Comparison of ENCODE assay signal across 8 cellular contexts in the genomic region with DNA sequence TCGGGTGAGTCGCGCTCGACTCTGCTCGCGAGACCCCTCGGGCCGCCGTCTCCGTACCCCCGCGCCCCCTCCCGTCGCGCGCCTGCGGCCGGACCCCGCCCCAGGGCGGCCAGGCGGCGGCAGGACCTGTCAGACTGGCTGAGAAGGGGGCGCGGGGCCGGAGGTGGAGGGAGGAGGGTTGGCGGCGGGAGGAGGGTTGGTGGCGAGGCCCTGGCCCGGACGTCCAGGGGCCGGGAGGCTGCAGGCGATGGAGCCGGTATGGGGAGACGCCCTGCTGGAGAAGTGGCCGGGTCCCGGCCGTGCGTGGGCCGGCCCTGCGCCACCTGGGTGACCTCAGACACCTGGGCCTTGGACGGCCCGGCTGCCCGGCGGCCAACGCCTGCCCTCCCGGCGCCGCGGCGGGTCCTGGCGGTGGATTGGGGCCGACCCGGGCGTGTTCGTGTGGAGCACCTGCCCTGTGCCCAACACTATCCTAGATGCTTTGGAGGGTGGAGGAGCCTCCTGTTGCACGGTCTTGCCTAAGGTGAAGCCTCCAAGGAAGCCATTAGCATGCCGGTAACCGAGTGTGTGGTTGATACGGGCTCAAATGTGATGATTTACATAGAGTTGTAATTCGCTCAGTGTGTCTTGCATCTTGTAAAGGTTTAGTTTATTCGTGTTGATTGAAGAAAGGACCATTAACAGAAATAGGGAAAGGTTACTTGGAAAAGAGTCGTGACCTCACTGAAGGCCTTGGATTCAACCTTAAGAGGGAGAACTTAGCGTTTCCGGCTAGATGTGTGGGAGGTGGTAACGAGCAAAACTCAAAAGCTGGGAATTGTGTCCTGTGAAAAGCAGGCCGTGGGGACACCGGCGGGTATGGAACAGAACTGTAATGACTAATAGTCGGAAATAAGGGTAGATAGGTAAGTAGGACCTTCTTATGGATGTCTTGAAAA. TPM values are rescaled to one million over a fixed set of nuclear protein-coding genes. Genes with fewer than 3 reads are reported as not detected.
DNase-seq lines count a peak whose midpoint lies in the region; ATAC-seq, FAIRE-seq and TF ChIP-seq lines count a peak whose summit lies in the region.
"Had no signal": no experiment of that assay in that cellular context is flagged by ENCODE, and none has a peak within 500 bp of the region (broad histone marks: within the 10 kb centered on the region; RNA-seq: fewer than 3 reads in every experiment).

No MANE protein-coding gene starts in this region.

- intact Hi-C loops in K562 (cut with micrococcal nuclease) = loop anchor here (2.0 to 5.0 kb wide), 2 partner anchors 14 to 400 kb away; no protein-coding TSS in a partner anchor

- H3K27me3 ChIP-seq in K562 (ENCODE audit: control insufficient read depth in 2 of 2, insufficient read depth in 2 of 2, low read length in 2 of 2) (no peaks in the 10 kb centered on the region), keratinocyte (ENCODE audit: control insufficient read depth, extremely low read depth, insufficient read depth, low read length) (no peaks in the 10 kb centered on the region)

- H3K79me2 ChIP-seq in K562 (ENCODE audit: control insufficient read depth, insufficient read depth, low read length) (peaks cover 70% of the 10 kb centered on the region), keratinocyte (ENCODE audit: control insufficient read depth, insufficient read depth, low read length) (peaks cover 58% of the 10 kb centered on the region)

- H3K4me3 ChIP-seq in K562 = peak overlapping the region; percentile 84
- peak overlapping the region; percentile 78 to 98 (median 88) for H3K4me3 ChIP-seq in keratinocyte (ENCODE audit: control insufficient read depth in 2 of 3, extremely low read depth in 1 of 3, insufficient read depth in 2 of 3, low read depth in 1 of 3, low read length in 3 of 3)

- H3K9me1 ChIP-seq in K562 (ENCODE audit: control insufficient read depth, insufficient read depth, low read length) = peaks cover 6% of the 10 kb centered on the region
- peaks cover 12% of the 10 kb centered on the region for H3K9me1 ChIP-seq in keratinocyte (ENCODE audit: control insufficient read depth, extremely low read depth, insufficient read depth, low read length)

- no peak for TF ChIP-seq RAD21 in K562 (CRISPR knock-in tag; conservative IDR thresholded peaks at IDR 0.05 in 1 of 2, IDR thresholded peaks at IDR 0.05 in 1 of 2)

- peak; percentile 86 for DNase-seq in RKO (ENCODE audit: low spot score)
- DNase-seq in K562 (ENCODE audit: extremely low read depth in 1 of 4, low spot score in 3 of 4) = peak in 3 of 4 experiments; percentile 60 to 88 (median 88)
- no peak for DNase-seq in keratinocyte (ENCODE audit: low read depth, low spot score)
- DNase-seq in stimulated activated CD4-positive, alpha-beta T cell treated with anti-CD3 and anti-CD28 coated beads, Interleukin-4, amount 100 ng/mL, for 24 hours = peak; percentile 40
- DNase-seq in superior temporal gyrus (ENCODE audit: extremely low spot score) = no peak

- H3K4me1 ChIP-seq in K562 (replicated peaks in 1 of 2; ENCODE audit: control insufficient read depth in 2 of 2, insufficient read depth in 2 of 2, low read length in 2 of 2) = peaks cover 25 to 44% of the 10 kb centered on the region in 2 experiments
- H3K4me1 ChIP-seq in keratinocyte (ENCODE audit: control insufficient read depth, extremely low read depth, insufficient read depth, low read length) = peaks cover 42% of the 10 kb centered on the region

- WGBS in K562 (ENCODE audit: insufficient coverage, low coverage, missing lambda C conversion rate) = under 1% methylated on average over 66 of the region's 69 CpGs

- peak overlapping the region; percentile 88 for H3K4me2 ChIP-seq in K562 (ENCODE audit: insufficient read depth, low read length)
- peak overlapping the region; percentile 96 for H3K4me2 ChIP-seq in keratinocyte (ENCODE audit: control insufficient read depth, extremely low read depth, insufficient read depth, low read depth, low read length)

- no peak for TF ChIP-seq EP300 in K562 (IDR thresholded peaks at IDR 0.05; ENCODE audit: low read length)

- H3K36me3 ChIP-seq in K562 (ENCODE audit: control insufficient read depth, insufficient read depth, low read length) = peaks cover 25% of the 10 kb centered on the region
- H3K36me3 ChIP-seq in keratinocyte (ENCODE audit: control insufficient read depth in 2 of 2, extremely low read depth in 1 of 2, insufficient read depth in 2 of 2, low read length in 2 of 2) = peaks cover 4 to 20% of the 10 kb centered on the region in 2 experiments

- in situ Hi-C loops in K562 (cut with MboI) = no loop called here

- peaks cover 49% of the 10 kb centered on the region for H4K20me1 ChIP-seq in K562 (replicated peaks; ENCODE audit: control insufficient read depth, insufficient read depth, low read length)
- peaks cover 42% of the 10 kb centered on the region for H4K20me1 ChIP-seq in keratinocyte (ENCODE audit: control insufficient read depth, extremely low read depth, insufficient read depth, low read length)

- POLR2A ChIA-PET in K562 (lab: Yijun Ruan, JAX) = interaction anchor here (0.7 to 3.5 kb wide), 12 partner anchors 8 to 402 kb away, joined by 3 to 26 read pairs (median 4); a partner anchor contains a TSS

- CTCF ChIA-PET in K562 (lab: Yijun Ruan, JAX; ENCODE audit: low intra/inter-chr PET ratio) = no interaction called here

- BruUV-seq in K562 (replicated peaks; lab: Mats Ljungman, UMichigan) = no TSS peak

- TF ChIP-seq CTCF in K562 (IDR thresholded peaks at IDR 0.05 in 2 of 3, conservative IDR thresholded peaks at IDR 0.05 in 1 of 3; ENCODE audit: insufficient read depth in 2 of 3, low read depth in 1 of 3, low read length in 3 of 3) = 0 out of 6 replicates have a peak, but pooled peaks of 1 of the 3 experiments have one; percentile 2
- no peak for TF ChIP-seq CTCF in keratinocyte (optimal IDR thresholded peaks at IDR 0.05 in 1 of 3, IDR thresholded peaks at IDR 0.05 in 1 of 3, conservative IDR thresholded peaks at IDR 0.05 in 1 of 3; ENCODE audit: extremely low read depth in 1 of 3, insufficient read depth in 2 of 3, low read length in 3 of 3)

- FAIRE-seq in K562 (lab: Jason Lieb, UNC) (peak; percentile 15), keratinocyte (lab: Jason Lieb, UNC) (no peak)
- FAIRE-seq: colon had no signal

- H3K27ac ChIP-seq in K562 (ENCODE audit: extremely low read depth, low read depth, low read length) (peak overlapping the region; percentile 97), keratinocyte (ENCODE audit: control insufficient read depth, insufficient read depth, low read length) (peak overlapping the region; percentile 96)

- peak overlapping the region; percentile 86 to 97 for H3K9ac ChIP-seq in K562 (ENCODE audit: insufficient read depth in 1 of 2, low read depth in 2 of 2, low read length in 2 of 2)
- H3K9ac ChIP-seq in keratinocyte (ENCODE audit: control insufficient read depth, extremely low read depth, insufficient read depth, low read length) = peak overlapping the region; percentile 98

- no peak for TF ChIP-seq POLR2A in K562 (conservative IDR thresholded peaks at IDR 0.05)

- dilution Hi-C loops in keratinocyte (cut with MboI; ENCODE audit: extremely low pct_ligation_motif_present, low sequenced_read_pairs) = no loop called here

- no peaks in the 10 kb centered on the region for H3K9me3 ChIP-seq in K562 (replicated peaks; ENCODE audit: control insufficient read depth, insufficient read depth, low read depth, low read length)
- H3K9me3 ChIP-seq in keratinocyte (ENCODE audit: control insufficient read depth, low read depth, low read length) = no peaks in the 10 kb centered on the region

- peak; percentile 38 for ATAC-seq in GM18867 (IDR thresholded peaks at IDR 0.05; ENCODE audit: unreplicated experiment)
- ATAC-seq in HG02884 (IDR thresholded peaks at IDR 0.05; ENCODE audit: unreplicated experiment) = peak; percentile 29
- ATAC-seq in K562 = peak; percentile 57

- H2AFZ ChIP-seq in K562 (ENCODE audit: low read depth, low read length) (peak overlapping the region; percentile 96), keratinocyte (ENCODE audit: control insufficient read depth, low read length) (no peak overlapping the region)

RNA-seq across cellular contexts. Expression of a gene that starts 0.6 kb away (rescaled TPM):
- 18.4 and 30.7 TPM in 2 replicates for total RNA-seq in K562 (2011; cell fraction: chromatin; rRNA removed; ENCODE audit: low replicate concordance)
- total RNA-seq in K562 (2011; cell fraction: nucleolus; rRNA removed) = 35.7 and 36.0 TPM in 2 replicates
- 40.3 and 46.9 TPM in 2 replicates for total RNA-seq in K562 (2011; cell fraction: nucleoplasm; rRNA removed)
- 220 and 238 TPM in 2 replicates for total RNA-seq in K562 (2014; rRNA removed)
- 478 and 512 TPM in 2 replicates for total RNA-seq in K562 (2014; rRNA removed; fragmentation: Illumina TruSeq; extraction: Trizol)
- 357 and 396 TPM in 2 replicates for total RNA-seq in K562 (2015; rRNA removed; fragmentation: Illumina TruSeq; extraction: Trizol)
- 242 and 256 TPM in 2 replicates for total RNA-seq in K562 (2021)
- 531 and 554 TPM in 2 replicates for polyA plus RNA-seq in K562 (2011; rRNA removed)
- 196 and 355 TPM in 2 replicates for polyA plus RNA-seq in K562 (2011; cell fraction: cytosol; rRNA removed)
- polyA plus RNA-seq in K562 (2011; cell fraction: nucleus; rRNA removed) = 72.1 and 160 TPM in 2 replicates
- 338 and 426 TPM in 2 replicates for polyA plus RNA-seq in K562 (2012)
- polyA plus RNA-seq in K562 (2014; fragmentation: Illumina TruSeq; extraction: Trizol) = 451 and 463 TPM in 2 replicates
- 100 to 1,000 TPM; 913 to 995 TPM for polyA plus RNA-seq in K562 (2014; fragmentation: Nextera tagmentation; extraction: Ambion mirVana)
- polyA plus RNA-seq in K562 (2014; rRNA removed) = 270 and 274 TPM in 2 replicates
- 343 and 432 TPM in 2 replicates for polyA minus RNA-seq in K562 (2011; rRNA and poly(A)+ RNA removed)
- polyA minus RNA-seq in K562 (2011; cell fraction: cytosol; rRNA and poly(A)+ RNA removed) = 128 and 163 TPM in 2 replicates
- polyA minus RNA-seq in K562 (2011; cell fraction: nucleus; rRNA and poly(A)+ RNA removed) = 25.4 and 59.0 TPM in 2 replicates
- 946 to 1,224 TPM (median 993 TPM) in 3 replicates for polyA plus RNA-seq in keratinocyte
- 428 TPM for polyA plus RNA-seq in keratinocyte (2011; ENCODE audit: low read depth)
- polyA plus RNA-seq in keratinocyte (2011; cell fraction: cytosol; rRNA removed) = 856 and 1,649 TPM in 2 replicates
- polyA plus RNA-seq in keratinocyte (2011; cell fraction: nucleus; rRNA removed) = 528 and 542 TPM in 2 replicates
- 739 and 761 TPM in 2 replicates for polyA plus RNA-seq in keratinocyte (2012; ENCODE audit: low replicate concordance)
- polyA minus RNA-seq in keratinocyte = 206 to 467 TPM (median 416 TPM) in 3 replicates
- polyA minus RNA-seq in keratinocyte (2011; cell fraction: cytosol; rRNA and poly(A)+ RNA removed) = 587 TPM
- 138 and 172 TPM in 2 replicates for polyA minus RNA-seq in keratinocyte (2011; cell fraction: nucleus; rRNA and poly(A)+ RNA removed)

RNA-seq across cellular contexts. Expression of a gene that starts 14.9 kb away (rescaled TPM):
- total RNA-seq in K562 (2011; cell fraction: chromatin; rRNA removed; ENCODE audit: low replicate concordance) = 123 and 212 TPM in 2 replicates
- 138 and 168 TPM in 2 replicates for total RNA-seq in K562 (2011; cell fraction: nucleolus; rRNA removed)
- total RNA-seq in K562 (2011; cell fraction: nucleoplasm; rRNA removed) = 206 and 258 TPM in 2 replicates
- total RNA-seq in K562 (2014; rRNA removed) = 426 and 468 TPM in 2 replicates
- total RNA-seq in K562 (2014; rRNA removed; fragmentation: Illumina TruSeq; extraction: Trizol) = 562 and 622 TPM in 2 replicates
- 508 and 559 TPM in 2 replicates for total RNA-seq in K562 (2015; rRNA removed; fragmentation: Illumina TruSeq; extraction: Trizol)
- 308 TPM in 2 replicates for total RNA-seq in K562 (2021)
- 714 and 790 TPM in 2 replicates for polyA plus RNA-seq in K562 (2011; rRNA removed)
- 163 and 438 TPM in 2 replicates for polyA plus RNA-seq in K562 (2011; cell fraction: cytosol; rRNA removed)
- polyA plus RNA-seq in K562 (2011; cell fraction: nucleus; rRNA removed) = 127 and 293 TPM in 2 replicates
- 525 and 687 TPM in 2 replicates for polyA plus RNA-seq in K562 (2012)
- polyA plus RNA-seq in K562 (2014; fragmentation: Illumina TruSeq; extraction: Trizol) = 471 and 510 TPM in 2 replicates
- 1,000 to 10,000 TPM in 1 of 2 experiments, 100 to 1,000 TPM in 1; 837 to 1,031 TPM for polyA plus RNA-seq in K562 (2014; fragmentation: Nextera tagmentation; extraction: Ambion mirVana)
- 365 and 466 TPM in 2 replicates for polyA plus RNA-seq in K562 (2014; rRNA removed)
- polyA minus RNA-seq in K562 (2011; rRNA and poly(A)+ RNA removed) = 571 and 811 TPM in 2 replicates
- 177 and 220 TPM in 2 replicates for polyA minus RNA-seq in K562 (2011; cell fraction: cytosol; rRNA and poly(A)+ RNA removed)
- 135 and 263 TPM in 2 replicates for polyA minus RNA-seq in K562 (2011; cell fraction: nucleus; rRNA and poly(A)+ RNA removed)
- polyA plus RNA-seq in keratinocyte = 526 to 759 TPM (median 536 TPM) in 3 replicates
- 832 TPM for polyA plus RNA-seq in keratinocyte (2011; ENCODE audit: low read depth)
- 508 and 955 TPM in 2 replicates for polyA plus RNA-seq in keratinocyte (2011; cell fraction: cytosol; rRNA removed)
- polyA plus RNA-seq in keratinocyte (2011; cell fraction: nucleus; rRNA removed) = 319 and 354 TPM in 2 replicates
- polyA plus RNA-seq in keratinocyte (2012; ENCODE audit: low replicate concordance) = 469 and 496 TPM in 2 replicates
- 140 to 335 TPM (median 275 TPM) in 3 replicates for polyA minus RNA-seq in keratinocyte
- 479 TPM for polyA minus RNA-seq in keratinocyte (2011; cell fraction: cytosol; rRNA and poly(A)+ RNA removed)
- polyA minus RNA-seq in keratinocyte (2011; cell fraction: nucleus; rRNA and poly(A)+ RNA removed) = 97.7 and 185 TPM in 2 replicates

RNA-seq across cellular contexts. Expression of a gene that starts 42.7 kb away (rescaled TPM):
- total RNA-seq in K562 (2011; cell fraction: chromatin; rRNA removed; ENCODE audit: low replicate concordance) = 0.44 and 1.2 TPM in 2 replicates
- 0.17 and 0.26 TPM in 2 replicates for total RNA-seq in K562 (2011; cell fraction: nucleolus; rRNA removed)
- total RNA-seq in K562 (2011; cell fraction: nucleoplasm; rRNA removed) = 0.15 and 0.29 TPM in 2 replicates
- 0.41 and 0.59 TPM in 2 replicates for total RNA-seq in K562 (2014; rRNA removed)
- total RNA-seq in K562 (2014; rRNA removed; fragmentation: Illumina TruSeq; extraction: Trizol) = 0.22 and 0.29 TPM in 2 replicates
- 0.47 and 0.64 TPM in 2 replicates for total RNA-seq in K562 (2015; rRNA removed; fragmentation: Illumina TruSeq; extraction: Trizol)
- 0.29 and 0.35 TPM in 2 replicates for total RNA-seq in K562 (2021)
- polyA plus RNA-seq in K562 (2011; rRNA removed) = 0.06 and 0.16 TPM in 2 replicates
- 0.06 and 0.15 TPM in 2 replicates for polyA plus RNA-seq in K562 (2011; cell fraction: cytosol; rRNA removed)
- 0.26 and 0.32 TPM in 2 replicates for polyA plus RNA-seq in K562 (2011; cell fraction: nucleus; rRNA removed)
- 0.44 and 1.8 TPM in 2 replicates for polyA plus RNA-seq in K562 (2012)
- 0.25 and 0.71 TPM in 2 replicates for polyA plus RNA-seq in K562 (2014; fragmentation: Illumina TruSeq; extraction: Trizol)
- polyA plus RNA-seq in K562 (2014; fragmentation: Nextera tagmentation; extraction: Ambion mirVana) = under 1 TPM; 0.01 to 0.03 TPM
- polyA plus RNA-seq in K562 (2014; rRNA removed) = 0.32 and 0.62 TPM in 2 replicates
- polyA minus RNA-seq in K562 (2011; rRNA and poly(A)+ RNA removed) = 0.25 and 0.30 TPM in 2 replicates
- polyA minus RNA-seq in K562 (2011; cell fraction: cytosol; rRNA and poly(A)+ RNA removed) = 0.18 and 0.19 TPM in 2 replicates
- 0.13 and 0.33 TPM in 2 replicates for polyA minus RNA-seq in K562 (2011; cell fraction: nucleus; rRNA and poly(A)+ RNA removed)
- 0.01 to 0.22 TPM (median 0.03 TPM) in 3 replicates for polyA plus RNA-seq in keratinocyte
- 1.9 TPM for polyA plus RNA-seq in keratinocyte (2011; ENCODE audit: low read depth)
- polyA plus RNA-seq in keratinocyte (2011; cell fraction: cytosol; rRNA removed) = 0.04 and 0.05 TPM in 2 replicates
- 0.06 and 0.08 TPM in 2 replicates for polyA plus RNA-seq in keratinocyte (2011; cell fraction: nucleus; rRNA removed)
- 0.06 and 0.28 TPM in 2 replicates for polyA plus RNA-seq in keratinocyte (2012; ENCODE audit: low replicate concordance)
- polyA minus RNA-seq in keratinocyte = 0.13 TPM in 1 of 3 replicates, not detected in the others
- polyA minus RNA-seq in keratinocyte (2011; cell fraction: cytosol; rRNA and poly(A)+ RNA removed) = not detected
- 0.16 TPM in 1 of 2 replicates, not detected in the other for polyA minus RNA-seq in keratinocyte (2011; cell fraction: nucleus; rRNA and poly(A)+ RNA removed)

Comparison
In these comparisons a context has a peak if more than half of its experiments do, and no peak if none do; other contexts are left out.
1. DNase-seq: peak in RKO (single experiment), K562 (3 of 4) and stimulated activated CD4-positive, alpha-beta T cell treated with anti-CD3 and anti-CD28 coated beads, Interleukin-4, amount 100 ng/mL, for 24 hours (single experiment); none in keratinocyte (single experiment) and superior temporal gyrus (single experiment).
2. Peak in every context shown above with its lines, with median percentiles within 50 percentile points of each other: ATAC-seq.